In the genomic region with DNA sequence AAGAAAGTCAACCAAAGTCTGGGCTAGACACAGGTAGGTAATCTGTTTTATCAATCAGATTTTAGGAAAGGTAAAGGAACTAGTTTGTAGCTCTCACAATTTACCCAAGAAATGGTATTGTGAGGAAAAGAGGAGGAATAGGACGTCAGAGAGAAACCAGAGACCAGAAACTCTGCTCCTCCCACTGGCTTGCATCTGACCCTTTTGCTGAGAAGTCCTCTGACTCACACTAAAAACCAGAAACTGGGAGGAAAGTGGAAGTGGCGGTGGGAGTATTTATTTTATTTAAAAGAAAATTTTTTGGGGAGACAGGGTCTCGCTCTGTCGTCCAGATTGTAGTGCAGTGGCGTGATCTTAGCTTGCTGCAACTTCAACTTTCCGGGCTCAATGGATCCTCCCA, we compare ENCODE assay signal across 1 cellular context.
TF ChIP-seq lines count a peak whose summit lies in the region.

No MANE protein-coding gene starts in this region.

TF ChIP-seq in IMR-90, 13 proteins besides CTCF, POLR2A, EP300 and RAD21 (continued from another document):
- TF ChIP-seq, protein P1, sequence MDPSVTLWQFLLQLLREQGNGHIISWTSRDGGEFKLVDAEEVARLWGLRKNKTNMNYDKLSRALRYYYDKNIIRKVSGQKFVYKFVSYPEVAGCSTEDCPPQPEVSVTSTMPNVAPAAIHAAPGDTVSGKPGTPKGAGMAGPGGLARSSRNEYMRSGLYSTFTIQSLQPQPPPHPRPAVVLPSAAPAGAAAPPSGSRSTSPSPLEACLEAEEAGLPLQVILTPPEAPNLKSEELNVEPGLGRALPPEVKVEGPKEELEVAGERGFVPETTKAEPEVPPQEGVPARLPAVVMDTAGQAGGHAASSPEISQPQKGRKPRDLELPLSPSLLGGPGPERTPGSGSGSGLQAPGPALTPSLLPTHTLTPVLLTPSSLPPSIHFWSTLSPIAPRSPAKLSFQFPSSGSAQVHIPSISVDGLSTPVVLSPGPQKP (IDR thresholded peaks at IDR 0.05; ENCODE audit: borderline replicate concordance, low read depth, low read length), result no peak
